ENCODE assay signal across 1 cellular context in the genomic region with DNA sequence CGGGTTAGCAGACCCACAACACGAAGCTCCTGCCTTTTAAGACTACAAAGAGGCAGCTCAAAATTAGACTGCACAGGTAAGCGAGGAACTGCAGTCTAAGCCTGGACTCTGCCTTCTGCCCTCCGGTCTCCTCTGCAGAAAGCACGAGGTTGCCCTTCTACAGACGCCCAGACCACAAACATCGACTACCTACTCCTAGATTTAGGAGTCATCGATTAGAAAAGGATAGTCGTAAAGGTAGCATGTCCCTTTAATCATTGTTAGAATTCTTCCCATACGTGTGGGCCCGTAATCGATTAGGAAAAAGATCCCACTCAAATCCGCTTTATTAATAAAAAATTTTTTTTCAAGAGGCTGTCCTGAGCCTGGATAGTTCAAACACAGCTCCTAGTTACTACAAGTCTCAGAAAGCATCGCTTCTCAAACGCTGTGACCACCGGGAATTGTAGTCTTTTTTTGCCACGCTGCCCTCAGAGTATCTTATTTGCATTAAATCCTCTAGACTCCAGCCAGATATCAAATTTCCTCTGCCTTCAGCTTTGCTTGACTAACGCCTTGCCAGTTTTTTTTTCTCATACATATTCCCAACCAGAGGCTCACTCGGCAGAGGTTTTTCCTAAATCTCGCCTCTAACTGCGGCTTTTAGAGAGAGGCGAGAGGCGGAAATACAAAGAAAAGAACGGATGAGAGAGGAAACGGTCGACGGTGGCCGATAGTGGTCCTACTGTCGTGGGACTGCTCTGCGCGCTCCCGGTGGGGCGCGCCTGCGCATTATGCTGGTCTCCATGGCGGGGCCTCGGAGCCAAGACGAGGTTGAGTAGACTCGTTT.
TF ChIP-seq lines count a peak whose summit lies in the region.

A gene with protein sequence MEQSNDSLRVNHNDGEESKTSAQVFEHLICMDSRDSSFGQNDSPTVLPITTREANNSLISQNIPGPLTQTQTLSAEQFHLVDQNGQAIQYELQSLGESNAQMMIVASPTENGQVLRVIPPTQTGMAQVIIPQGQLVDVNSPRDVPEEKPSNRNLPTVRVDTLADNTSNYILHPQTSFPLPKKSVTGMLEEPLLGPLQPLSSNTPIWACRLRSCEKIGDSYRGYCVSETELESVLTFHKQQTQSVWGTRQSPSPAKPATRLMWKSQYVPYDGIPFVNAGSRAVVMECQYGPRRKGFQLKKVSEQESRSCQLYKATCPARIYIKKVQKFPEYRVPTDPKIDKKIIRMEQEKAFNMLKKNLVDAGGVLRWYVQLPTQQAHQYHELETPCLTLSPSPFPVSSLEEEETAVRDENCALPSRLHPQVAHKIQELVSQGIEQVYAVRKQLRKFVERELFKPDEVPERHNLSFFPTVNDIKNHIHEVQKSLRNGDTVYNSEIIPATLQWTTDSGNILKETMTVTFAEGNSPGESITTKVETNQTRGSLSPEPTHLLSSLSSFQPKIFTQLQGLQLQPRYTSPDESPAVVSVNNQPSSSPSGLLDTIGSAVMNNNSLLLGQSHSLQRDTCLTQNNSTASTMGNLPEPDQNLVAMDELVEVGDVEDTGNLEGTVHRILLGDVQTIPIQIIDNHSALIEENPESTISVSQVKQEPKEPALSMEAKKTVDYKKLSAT (plus strand): TSS at position 763 of the 829 bp plus-strand sequence. CDS start 29,628 bp downstream, outside the sequence.
A gene (minus strand): TSS at position 161 of the 829 bp plus-strand sequence. CDS start 197 bp downstream, outside the sequence.

TF ChIP-seq in K562, 482 proteins besides CTCF, POLR2A, EP300 and RAD21 (continued from another document and continues in another):
- TF ChIP-seq, protein P1, sequence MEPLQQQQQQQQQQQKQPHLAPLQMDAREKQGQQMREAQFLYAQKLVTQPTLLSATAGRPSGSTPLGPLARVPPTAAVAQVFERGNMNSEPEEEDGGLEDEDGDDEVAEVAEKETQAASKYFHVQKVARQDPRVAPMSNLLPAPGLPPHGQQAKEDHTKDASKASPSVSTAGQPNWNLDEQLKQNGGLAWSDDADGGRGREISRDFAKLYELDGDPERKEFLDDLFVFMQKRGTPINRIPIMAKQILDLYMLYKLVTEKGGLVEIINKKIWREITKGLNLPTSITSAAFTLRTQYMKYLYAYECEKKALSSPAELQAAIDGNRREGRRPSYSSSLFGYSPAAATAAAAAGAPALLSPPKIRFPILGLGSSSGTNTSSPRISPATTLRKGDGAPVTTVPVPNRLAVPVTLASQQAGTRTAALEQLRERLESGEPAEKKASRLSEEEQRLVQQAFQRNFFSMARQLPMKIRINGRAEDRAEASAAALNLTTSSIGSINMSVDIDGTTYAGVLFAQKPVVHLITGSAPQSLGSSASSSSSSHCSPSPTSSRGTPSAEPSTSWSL (CRISPR knock-in tag; IDR thresholded peaks at IDR 0.05; ENCODE audit: borderline replicate concordance) = no peak
- TF ChIP-seq NUFIP1 (IDR thresholded peaks at IDR 0.05; ENCODE audit: partially characterized antibody) (no peak), SPI1 (IDR thresholded peaks at IDR 0.05; ENCODE audit: borderline replicate concordance, low read depth, low read length) (no peak), NFRKB (IDR thresholded peaks at IDR 0.05; ENCODE audit: low read depth) (0 out of 2 replicates have a peak, but pooled peaks have one; percentile 31), POLR2G (IDR thresholded peaks at IDR 0.05; ENCODE audit: low read depth, low read length) (peak; percentile 69), SMARCA4 (IDR thresholded peaks at IDR 0.05) (no peak), ETV1 (tag; conservative IDR thresholded peaks at IDR 0.05; ENCODE audit: low read depth) (peak; percentile 18; the same call in 1 of the 2 replicates), GATAD2B (IDR thresholded peaks at IDR 0.05; ENCODE audit: borderline replicate concordance) (no peak), ZKSCAN1 (IDR thresholded peaks at IDR 0.05; ENCODE audit: low read depth, low read length) (no peak), TEAD2 (tag; IDR thresholded peaks at IDR 0.05) (no peak), ZZZ3 (IDR thresholded peaks at IDR 0.05) (no peak), RNF2 (IDR thresholded peaks at IDR 0.05) (no peak), HMG20A (CRISPR knock-in tag; conservative IDR thresholded peaks at IDR 0.05) (no peak), CREBBP (IDR thresholded peaks at IDR 0.05; ENCODE audit: low read depth, low read length) (no peak), CBX3 (IDR thresholded peaks at IDR 0.05; ENCODE audit: borderline replicate concordance in 1 of 2, low read length in 2 of 2) (peak in 1 of 2 experiments; percentile 64; a peak in 2 of 3 replicates), WHSC1 (IDR thresholded peaks at IDR 0.05; ENCODE audit: low read length) (no peak), KAT7 (CRISPR knock-in tag; IDR thresholded peaks at IDR 0.05; ENCODE audit: borderline replicate concordance) (0 out of 2 replicates have a peak, but pooled peaks have one; percentile 55), DACH1 (IDR thresholded peaks at IDR 0.05; ENCODE audit: partially characterized antibody) (no peak), CAMTA2 (CRISPR knock-in tag; conservative IDR thresholded peaks at IDR 0.05) (no peak), BMI1 (IDR thresholded peaks at IDR 0.05; ENCODE audit: low read length) (no peak), ZNF696 (CRISPR knock-in tag; conservative IDR thresholded peaks at IDR 0.05) (no peak), SRSF1 (IDR thresholded peaks at IDR 0.05; ENCODE audit: low read depth, low read length) (no peak), CBFA2T3 (IDR thresholded peaks at IDR 0.05) (no peak), RBM14 (IDR thresholded peaks at IDR 0.05; ENCODE audit: borderline replicate concordance, insufficient read depth, low read depth, low read length) (no peak), HDAC3 (IDR thresholded peaks at IDR 0.05; ENCODE audit: borderline replicate concordance, partially characterized antibody) (no peak), ERF (CRISPR knock-in tag; IDR thresholded peaks at IDR 0.05) (no peak)
- TF ChIP-seq, protein P2, sequence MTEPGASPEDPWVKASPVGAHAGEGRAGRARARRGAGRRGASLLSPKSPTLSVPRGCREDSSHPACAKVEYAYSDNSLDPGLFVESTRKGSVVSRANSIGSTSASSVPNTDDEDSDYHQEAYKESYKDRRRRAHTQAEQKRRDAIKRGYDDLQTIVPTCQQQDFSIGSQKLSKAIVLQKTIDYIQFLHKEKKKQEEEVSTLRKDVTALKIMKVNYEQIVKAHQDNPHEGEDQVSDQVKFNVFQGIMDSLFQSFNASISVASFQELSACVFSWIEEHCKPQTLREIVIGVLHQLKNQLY (CRISPR knock-in tag; conservative IDR thresholded peaks at IDR 0.05) = no peak
- TF ChIP-seq, protein P3, sequence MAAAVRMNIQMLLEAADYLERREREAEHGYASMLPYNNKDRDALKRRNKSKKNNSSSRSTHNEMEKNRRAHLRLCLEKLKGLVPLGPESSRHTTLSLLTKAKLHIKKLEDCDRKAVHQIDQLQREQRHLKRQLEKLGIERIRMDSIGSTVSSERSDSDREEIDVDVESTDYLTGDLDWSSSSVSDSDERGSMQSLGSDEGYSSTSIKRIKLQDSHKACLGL (CRISPR knock-in tag; IDR thresholded peaks at IDR 0.05; ENCODE audit: borderline replicate concordance, poor library complexity, severe bottlenecking) = peak; percentile 69
- TF ChIP-seq, protein P4, sequence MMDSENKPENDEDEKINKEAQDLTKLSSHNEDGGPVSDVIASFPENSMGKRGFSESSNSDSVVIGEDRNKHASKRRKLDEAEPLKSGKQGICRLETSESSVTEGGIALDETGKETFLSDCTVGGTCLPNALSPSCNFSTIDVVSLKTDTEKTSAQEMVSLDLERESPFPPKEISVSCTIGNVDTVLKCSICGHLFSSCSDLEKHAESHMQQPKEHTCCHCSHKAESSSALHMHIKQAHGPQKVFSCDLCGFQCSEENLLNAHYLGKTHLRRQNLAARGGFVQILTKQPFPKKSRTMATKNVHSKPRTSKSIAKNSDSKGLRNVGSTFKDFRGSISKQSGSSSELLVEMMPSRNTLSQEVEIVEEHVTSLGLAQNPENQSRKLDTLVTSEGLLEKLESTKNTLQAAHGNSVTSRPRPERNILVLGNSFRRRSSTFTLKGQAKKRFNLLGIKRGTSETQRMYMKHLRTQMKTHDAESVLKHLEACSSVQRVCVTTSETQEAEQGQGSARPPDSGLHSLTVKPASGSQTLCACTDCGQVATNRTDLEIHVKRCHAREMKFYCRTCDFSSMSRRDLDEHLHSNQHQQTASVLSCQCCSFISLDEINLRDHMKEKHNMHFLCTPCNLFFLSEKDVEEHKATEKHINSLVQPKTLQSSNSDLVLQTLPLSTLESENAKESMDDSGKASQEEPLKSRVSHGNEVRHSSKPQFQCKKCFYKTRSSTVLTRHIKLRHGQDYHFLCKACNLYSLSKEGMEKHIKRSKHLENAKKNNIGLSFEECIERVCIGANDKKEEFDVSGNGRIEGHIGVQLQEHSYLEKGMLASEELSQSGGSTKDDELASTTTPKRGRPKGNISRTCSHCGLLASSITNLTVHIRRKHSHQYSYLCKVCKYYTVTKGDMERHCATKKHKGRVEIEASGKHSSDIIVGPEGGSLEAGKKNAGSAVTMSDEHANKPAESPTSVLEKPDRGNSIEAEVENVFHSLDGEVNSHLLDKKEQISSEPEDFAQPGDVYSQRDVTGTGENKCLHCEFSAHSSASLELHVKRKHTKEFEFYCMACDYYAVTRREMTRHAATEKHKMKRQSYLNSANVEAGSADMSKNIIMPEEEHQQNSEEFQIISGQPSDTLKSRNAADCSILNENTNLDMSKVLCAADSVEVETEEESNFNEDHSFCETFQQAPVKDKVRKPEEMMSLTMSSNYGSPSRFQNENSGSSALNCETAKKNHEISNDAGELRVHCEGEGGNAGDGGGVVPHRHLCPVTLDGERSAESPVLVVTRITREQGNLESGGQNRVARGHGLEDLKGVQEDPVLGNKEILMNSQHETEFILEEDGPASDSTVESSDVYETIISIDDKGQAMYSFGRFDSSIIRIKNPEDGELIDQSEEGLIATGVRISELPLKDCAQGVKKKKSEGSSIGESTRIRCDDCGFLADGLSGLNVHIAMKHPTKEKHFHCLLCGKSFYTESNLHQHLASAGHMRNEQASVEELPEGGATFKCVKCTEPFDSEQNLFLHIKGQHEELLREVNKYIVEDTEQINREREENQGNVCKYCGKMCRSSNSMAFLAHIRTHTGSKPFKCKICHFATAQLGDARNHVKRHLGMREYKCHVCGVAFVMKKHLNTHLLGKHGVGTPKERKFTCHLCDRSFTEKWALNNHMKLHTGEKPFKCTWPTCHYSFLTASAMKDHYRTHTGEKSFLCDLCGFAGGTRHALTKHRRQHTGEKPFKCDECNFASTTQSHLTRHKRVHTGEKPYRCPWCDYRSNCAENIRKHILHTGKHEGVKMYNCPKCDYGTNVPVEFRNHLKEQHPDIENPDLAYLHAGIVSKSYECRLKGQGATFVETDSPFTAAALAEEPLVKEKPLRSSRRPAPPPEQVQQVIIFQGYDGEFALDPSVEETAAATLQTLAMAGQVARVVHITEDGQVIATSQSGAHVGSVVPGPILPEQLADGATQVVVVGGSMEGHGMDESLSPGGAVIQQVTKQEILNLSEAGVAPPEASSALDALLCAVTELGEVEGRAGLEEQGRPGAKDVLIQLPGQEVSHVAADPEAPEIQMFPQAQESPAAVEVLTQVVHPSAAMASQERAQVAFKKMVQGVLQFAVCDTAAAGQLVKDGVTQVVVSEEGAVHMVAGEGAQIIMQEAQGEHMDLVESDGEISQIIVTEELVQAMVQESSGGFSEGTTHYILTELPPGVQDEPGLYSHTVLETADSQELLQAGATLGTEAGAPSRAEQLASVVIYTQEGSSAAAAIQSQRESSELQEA (IDR thresholded peaks at IDR 0.05; ENCODE audit: low read depth) = peak; percentile 94
- TF ChIP-seq, protein P5, sequence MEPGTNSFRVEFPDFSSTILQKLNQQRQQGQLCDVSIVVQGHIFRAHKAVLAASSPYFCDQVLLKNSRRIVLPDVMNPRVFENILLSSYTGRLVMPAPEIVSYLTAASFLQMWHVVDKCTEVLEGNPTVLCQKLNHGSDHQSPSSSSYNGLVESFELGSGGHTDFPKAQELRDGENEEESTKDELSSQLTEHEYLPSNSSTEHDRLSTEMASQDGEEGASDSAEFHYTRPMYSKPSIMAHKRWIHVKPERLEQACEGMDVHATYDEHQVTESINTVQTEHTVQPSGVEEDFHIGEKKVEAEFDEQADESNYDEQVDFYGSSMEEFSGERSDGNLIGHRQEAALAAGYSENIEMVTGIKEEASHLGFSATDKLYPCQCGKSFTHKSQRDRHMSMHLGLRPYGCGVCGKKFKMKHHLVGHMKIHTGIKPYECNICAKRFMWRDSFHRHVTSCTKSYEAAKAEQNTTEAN (CRISPR knock-in tag; IDR thresholded peaks at IDR 0.05) = no peak
- TF ChIP-seq, protein P6, sequence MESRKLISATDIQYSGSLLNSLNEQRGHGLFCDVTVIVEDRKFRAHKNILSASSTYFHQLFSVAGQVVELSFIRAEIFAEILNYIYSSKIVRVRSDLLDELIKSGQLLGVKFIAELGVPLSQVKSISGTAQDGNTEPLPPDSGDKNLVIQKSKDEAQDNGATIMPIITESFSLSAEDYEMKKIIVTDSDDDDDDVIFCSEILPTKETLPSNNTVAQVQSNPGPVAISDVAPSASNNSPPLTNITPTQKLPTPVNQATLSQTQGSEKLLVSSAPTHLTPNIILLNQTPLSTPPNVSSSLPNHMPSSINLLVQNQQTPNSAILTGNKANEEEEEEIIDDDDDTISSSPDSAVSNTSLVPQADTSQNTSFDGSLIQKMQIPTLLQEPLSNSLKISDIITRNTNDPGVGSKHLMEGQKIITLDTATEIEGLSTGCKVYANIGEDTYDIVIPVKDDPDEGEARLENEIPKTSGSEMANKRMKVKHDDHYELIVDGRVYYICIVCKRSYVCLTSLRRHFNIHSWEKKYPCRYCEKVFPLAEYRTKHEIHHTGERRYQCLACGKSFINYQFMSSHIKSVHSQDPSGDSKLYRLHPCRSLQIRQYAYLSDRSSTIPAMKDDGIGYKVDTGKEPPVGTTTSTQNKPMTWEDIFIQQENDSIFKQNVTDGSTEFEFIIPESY (CRISPR knock-in tag; IDR thresholded peaks at IDR 0.05) = no peak
- TF ChIP-seq, protein P7, sequence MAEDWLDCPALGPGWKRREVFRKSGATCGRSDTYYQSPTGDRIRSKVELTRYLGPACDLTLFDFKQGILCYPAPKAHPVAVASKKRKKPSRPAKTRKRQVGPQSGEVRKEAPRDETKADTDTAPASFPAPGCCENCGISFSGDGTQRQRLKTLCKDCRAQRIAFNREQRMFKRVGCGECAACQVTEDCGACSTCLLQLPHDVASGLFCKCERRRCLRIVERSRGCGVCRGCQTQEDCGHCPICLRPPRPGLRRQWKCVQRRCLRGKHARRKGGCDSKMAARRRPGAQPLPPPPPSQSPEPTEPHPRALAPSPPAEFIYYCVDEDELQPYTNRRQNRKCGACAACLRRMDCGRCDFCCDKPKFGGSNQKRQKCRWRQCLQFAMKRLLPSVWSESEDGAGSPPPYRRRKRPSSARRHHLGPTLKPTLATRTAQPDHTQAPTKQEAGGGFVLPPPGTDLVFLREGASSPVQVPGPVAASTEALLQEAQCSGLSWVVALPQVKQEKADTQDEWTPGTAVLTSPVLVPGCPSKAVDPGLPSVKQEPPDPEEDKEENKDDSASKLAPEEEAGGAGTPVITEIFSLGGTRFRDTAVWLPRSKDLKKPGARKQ (CRISPR knock-in tag; IDR thresholded peaks at IDR 0.05) = no peak
- TF ChIP-seq, protein P8, sequence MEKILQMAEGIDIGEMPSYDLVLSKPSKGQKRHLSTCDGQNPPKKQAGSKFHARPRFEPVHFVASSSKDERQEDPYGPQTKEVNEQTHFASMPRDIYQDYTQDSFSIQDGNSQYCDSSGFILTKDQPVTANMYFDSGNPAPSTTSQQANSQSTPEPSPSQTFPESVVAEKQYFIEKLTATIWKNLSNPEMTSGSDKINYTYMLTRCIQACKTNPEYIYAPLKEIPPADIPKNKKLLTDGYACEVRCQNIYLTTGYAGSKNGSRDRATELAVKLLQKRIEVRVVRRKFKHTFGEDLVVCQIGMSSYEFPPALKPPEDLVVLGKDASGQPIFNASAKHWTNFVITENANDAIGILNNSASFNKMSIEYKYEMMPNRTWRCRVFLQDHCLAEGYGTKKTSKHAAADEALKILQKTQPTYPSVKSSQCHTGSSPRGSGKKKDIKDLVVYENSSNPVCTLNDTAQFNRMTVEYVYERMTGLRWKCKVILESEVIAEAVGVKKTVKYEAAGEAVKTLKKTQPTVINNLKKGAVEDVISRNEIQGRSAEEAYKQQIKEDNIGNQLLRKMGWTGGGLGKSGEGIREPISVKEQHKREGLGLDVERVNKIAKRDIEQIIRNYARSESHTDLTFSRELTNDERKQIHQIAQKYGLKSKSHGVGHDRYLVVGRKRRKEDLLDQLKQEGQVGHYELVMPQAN (IDR thresholded peaks at IDR 0.05; ENCODE audit: borderline replicate concordance) = peak; percentile 95
